1 cellular context compared by ENCODE assay signal in the genomic region with DNA sequence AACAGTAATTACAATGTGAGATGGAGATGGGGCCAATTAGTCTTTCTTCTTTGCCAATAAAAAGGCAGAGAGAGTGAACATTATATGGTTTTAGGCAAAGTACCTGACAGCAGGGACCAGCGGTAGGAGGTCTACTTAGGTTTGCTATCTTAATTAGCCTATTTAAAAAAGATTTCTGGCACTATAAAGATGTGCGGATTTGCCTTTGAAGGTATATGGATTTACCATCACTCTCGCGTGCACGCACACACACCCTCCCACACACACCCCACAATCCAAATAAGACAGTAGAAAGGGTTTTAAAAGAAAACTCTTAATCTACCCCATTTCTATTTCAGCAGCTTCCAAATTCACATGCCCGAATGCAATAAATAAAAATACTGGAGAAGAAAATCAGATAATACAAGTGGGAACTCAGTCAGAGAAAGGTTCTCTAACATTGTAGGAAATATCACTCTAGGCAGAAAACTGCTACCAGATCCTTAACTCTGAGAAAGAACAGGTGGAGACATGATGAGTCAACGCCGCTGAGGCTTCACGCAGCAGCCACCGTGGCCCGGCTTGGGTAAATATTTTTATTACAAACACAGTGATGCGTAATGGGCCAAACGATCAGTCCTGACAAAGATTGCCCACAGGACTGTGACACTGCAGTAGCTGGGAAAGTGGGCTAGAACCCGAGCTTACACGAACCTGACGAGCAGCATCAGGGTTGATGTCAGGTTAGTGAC.
TF ChIP-seq lines count a peak whose summit lies in the region.

No MANE protein-coding gene starts in this region.

TF ChIP-seq in HEK293, 187 proteins besides CTCF, POLR2A, EP300 and RAD21 (continued from another document and continues in another):
- TF ChIP-seq, protein P1, sequence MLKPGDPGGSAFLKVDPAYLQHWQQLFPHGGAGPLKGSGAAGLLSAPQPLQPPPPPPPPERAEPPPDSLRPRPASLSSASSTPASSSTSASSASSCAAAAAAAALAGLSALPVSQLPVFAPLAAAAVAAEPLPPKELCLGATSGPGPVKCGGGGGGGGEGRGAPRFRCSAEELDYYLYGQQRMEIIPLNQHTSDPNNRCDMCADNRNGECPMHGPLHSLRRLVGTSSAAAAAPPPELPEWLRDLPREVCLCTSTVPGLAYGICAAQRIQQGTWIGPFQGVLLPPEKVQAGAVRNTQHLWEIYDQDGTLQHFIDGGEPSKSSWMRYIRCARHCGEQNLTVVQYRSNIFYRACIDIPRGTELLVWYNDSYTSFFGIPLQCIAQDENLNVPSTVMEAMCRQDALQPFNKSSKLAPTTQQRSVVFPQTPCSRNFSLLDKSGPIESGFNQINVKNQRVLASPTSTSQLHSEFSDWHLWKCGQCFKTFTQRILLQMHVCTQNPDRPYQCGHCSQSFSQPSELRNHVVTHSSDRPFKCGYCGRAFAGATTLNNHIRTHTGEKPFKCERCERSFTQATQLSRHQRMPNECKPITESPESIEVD (tag by site-specific recombination; IDR thresholded peaks at IDR 0.05), result peak; percentile 73; the same call in 1 of the 2 replicates
- TF ChIP-seq, protein P2, sequence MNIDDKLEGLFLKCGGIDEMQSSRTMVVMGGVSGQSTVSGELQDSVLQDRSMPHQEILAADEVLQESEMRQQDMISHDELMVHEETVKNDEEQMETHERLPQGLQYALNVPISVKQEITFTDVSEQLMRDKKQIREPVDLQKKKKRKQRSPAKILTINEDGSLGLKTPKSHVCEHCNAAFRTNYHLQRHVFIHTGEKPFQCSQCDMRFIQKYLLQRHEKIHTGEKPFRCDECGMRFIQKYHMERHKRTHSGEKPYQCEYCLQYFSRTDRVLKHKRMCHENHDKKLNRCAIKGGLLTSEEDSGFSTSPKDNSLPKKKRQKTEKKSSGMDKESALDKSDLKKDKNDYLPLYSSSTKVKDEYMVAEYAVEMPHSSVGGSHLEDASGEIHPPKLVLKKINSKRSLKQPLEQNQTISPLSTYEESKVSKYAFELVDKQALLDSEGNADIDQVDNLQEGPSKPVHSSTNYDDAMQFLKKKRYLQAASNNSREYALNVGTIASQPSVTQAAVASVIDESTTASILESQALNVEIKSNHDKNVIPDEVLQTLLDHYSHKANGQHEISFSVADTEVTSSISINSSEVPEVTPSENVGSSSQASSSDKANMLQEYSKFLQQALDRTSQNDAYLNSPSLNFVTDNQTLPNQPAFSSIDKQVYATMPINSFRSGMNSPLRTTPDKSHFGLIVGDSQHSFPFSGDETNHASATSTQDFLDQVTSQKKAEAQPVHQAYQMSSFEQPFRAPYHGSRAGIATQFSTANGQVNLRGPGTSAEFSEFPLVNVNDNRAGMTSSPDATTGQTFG (tag by site-specific recombination; IDR thresholded peaks at IDR 0.05; ENCODE audit: borderline replicate concordance), result no peak
- TF ChIP-seq ZNF169 (tag by site-specific recombination; IDR thresholded peaks at IDR 0.05), result no peak
- no peak for TF ChIP-seq HOXC10 (CRISPR knock-in tag; IDR thresholded peaks at IDR 0.05)
- TF ChIP-seq, protein P3, sequence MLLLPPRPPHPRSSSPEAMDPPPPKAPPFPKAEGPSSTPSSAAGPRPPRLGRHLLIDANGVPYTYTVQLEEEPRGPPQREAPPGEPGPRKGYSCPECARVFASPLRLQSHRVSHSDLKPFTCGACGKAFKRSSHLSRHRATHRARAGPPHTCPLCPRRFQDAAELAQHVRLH (tag by site-specific recombination; IDR thresholded peaks at IDR 0.05), result no peak
- peak; percentile 46; the same call in 1 of the 2 replicates for TF ChIP-seq ZNF24 (tag by site-specific recombination; IDR thresholded peaks at IDR 0.05)
- no peak for TF ChIP-seq SETDB1 (IDR thresholded peaks at IDR 0.05; ENCODE audit: insufficient read length, low read length)
- no peak for TF ChIP-seq ZNF48 (tag by site-specific recombination; IDR thresholded peaks at IDR 0.05)
- TF ChIP-seq ZNF354C (tag by site-specific recombination; IDR thresholded peaks at IDR 0.05; ENCODE audit: borderline replicate concordance, low read depth), result no peak
- TF ChIP-seq, protein P4, sequence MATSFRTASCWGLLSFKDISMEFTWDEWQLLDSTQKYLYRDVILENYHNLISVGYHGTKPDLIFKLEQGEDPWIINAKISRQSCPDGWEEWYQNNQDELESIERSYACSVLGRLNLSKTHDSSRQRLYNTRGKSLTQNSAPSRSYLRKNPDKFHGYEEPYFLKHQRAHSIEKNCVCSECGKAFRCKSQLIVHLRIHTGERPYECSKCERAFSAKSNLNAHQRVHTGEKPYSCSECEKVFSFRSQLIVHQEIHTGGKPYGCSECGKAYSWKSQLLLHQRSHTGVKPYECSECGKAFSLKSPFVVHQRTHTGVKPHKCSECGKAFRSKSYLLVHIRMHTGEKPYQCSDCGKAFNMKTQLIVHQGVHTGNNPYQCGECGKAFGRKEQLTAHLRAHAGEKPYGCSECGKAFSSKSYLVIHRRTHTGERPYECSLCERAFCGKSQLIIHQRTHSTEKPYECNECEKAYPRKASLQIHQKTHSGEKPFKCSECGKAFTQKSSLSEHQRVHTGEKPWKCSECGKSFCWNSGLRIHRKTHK (tag by site-specific recombination; IDR thresholded peaks at IDR 0.05), result no peak
- TF ChIP-seq ZNF394 (tag by site-specific recombination; IDR thresholded peaks at IDR 0.05; ENCODE audit: borderline replicate concordance), result peak; percentile 21; the same call in 1 of the 2 replicates
- TF ChIP-seq, protein P5, sequence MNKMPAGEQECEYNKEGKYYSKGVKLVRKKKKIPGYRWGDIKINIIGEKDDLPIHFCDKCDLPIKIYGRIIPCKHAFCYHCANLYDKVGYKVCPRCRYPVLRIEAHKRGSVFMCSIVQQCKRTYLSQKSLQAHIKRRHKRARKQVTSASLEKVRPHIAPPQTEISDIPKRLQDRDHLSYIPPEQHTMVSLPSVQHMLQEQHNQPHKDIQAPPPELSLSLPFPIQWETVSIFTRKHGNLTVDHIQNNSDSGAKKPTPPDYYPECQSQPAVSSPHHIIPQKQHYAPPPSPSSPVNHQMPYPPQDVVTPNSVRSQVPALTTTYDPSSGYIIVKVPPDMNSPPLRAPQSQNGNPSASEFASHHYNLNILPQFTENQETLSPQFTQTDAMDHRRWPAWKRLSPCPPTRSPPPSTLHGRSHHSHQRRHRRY (tag by site-specific recombination; IDR thresholded peaks at IDR 0.05), result no peak
- TF ChIP-seq ZNF561 (tag by site-specific recombination; IDR thresholded peaks at IDR 0.05; ENCODE audit: borderline replicate concordance), result no peak
- TF ChIP-seq, protein P6, sequence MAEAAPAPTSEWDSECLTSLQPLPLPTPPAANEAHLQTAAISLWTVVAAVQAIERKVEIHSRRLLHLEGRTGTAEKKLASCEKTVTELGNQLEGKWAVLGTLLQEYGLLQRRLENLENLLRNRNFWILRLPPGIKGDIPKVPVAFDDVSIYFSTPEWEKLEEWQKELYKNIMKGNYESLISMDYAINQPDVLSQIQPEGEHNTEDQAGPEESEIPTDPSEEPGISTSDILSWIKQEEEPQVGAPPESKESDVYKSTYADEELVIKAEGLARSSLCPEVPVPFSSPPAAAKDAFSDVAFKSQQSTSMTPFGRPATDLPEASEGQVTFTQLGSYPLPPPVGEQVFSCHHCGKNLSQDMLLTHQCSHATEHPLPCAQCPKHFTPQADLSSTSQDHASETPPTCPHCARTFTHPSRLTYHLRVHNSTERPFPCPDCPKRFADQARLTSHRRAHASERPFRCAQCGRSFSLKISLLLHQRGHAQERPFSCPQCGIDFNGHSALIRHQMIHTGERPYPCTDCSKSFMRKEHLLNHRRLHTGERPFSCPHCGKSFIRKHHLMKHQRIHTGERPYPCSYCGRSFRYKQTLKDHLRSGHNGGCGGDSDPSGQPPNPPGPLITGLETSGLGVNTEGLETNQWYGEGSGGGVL (tag by site-specific recombination; IDR thresholded peaks at IDR 0.05), result peak; percentile 23; the same call in 1 of the 2 replicates
- TF ChIP-seq, protein P7, sequence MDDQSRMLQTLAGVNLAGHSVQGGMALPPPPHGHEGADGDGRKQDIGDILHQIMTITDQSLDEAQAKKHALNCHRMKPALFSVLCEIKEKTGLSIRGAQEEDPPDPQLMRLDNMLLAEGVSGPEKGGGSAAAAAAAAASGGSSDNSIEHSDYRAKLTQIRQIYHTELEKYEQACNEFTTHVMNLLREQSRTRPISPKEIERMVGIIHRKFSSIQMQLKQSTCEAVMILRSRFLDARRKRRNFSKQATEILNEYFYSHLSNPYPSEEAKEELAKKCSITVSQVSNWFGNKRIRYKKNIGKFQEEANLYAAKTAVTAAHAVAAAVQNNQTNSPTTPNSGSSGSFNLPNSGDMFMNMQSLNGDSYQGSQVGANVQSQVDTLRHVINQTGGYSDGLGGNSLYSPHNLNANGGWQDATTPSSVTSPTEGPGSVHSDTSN (CRISPR knock-in tag; IDR thresholded peaks at IDR 0.05), result no peak
- no peak for TF ChIP-seq RBAK (tag by site-specific recombination; IDR thresholded peaks at IDR 0.05)
- no peak for TF ChIP-seq HOXD13 (CRISPR knock-in tag; IDR thresholded peaks at IDR 0.05; ENCODE audit: borderline replicate concordance)
- TF ChIP-seq, protein P8, sequence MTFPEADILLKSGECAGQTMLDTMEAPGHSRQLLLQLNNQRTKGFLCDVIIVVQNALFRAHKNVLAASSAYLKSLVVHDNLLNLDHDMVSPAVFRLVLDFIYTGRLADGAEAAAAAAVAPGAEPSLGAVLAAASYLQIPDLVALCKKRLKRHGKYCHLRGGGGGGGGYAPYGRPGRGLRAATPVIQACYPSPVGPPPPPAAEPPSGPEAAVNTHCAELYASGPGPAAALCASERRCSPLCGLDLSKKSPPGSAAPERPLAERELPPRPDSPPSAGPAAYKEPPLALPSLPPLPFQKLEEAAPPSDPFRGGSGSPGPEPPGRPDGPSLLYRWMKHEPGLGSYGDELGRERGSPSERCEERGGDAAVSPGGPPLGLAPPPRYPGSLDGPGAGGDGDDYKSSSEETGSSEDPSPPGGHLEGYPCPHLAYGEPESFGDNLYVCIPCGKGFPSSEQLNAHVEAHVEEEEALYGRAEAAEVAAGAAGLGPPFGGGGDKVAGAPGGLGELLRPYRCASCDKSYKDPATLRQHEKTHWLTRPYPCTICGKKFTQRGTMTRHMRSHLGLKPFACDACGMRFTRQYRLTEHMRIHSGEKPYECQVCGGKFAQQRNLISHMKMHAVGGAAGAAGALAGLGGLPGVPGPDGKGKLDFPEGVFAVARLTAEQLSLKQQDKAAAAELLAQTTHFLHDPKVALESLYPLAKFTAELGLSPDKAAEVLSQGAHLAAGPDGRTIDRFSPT (tag by site-specific recombination; IDR thresholded peaks at IDR 0.05), result peak; percentile 61
- no peak for TF ChIP-seq ZNF223 (tag by site-specific recombination; IDR thresholded peaks at IDR 0.05)
- TF ChIP-seq OVOL3 (tag by site-specific recombination; IDR thresholded peaks at IDR 0.05), result 0 out of 2 replicates have a peak, but pooled peaks have one; percentile 24
- TF ChIP-seq, protein P9, sequence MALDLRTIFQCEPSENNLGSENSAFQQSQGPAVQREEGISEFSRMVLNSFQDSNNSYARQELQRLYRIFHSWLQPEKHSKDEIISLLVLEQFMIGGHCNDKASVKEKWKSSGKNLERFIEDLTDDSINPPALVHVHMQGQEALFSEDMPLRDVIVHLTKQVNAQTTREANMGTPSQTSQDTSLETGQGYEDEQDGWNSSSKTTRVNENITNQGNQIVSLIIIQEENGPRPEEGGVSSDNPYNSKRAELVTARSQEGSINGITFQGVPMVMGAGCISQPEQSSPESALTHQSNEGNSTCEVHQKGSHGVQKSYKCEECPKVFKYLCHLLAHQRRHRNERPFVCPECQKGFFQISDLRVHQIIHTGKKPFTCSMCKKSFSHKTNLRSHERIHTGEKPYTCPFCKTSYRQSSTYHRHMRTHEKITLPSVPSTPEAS (tag by site-specific recombination; IDR thresholded peaks at IDR 0.05), result 0 out of 2 replicates have a peak, but pooled peaks have one; percentile 17
- peak; percentile 90 for TF ChIP-seq SCRT2 (tag by site-specific recombination; IDR thresholded peaks at IDR 0.05)
- TF ChIP-seq ZNF132 (tag by site-specific recombination; IDR thresholded peaks at IDR 0.05; ENCODE audit: borderline replicate concordance), result no peak
- TF ChIP-seq ZNF473 (tag by site-specific recombination; IDR thresholded peaks at IDR 0.05), result no peak
- TF ChIP-seq MZF1 (tag by site-specific recombination; IDR thresholded peaks at IDR 0.05; ENCODE audit: borderline replicate concordance), result no peak
- no peak for TF ChIP-seq MYNN (tag by site-specific recombination; IDR thresholded peaks at IDR 0.05; ENCODE audit: borderline replicate concordance)
- peak; percentile 56 for TF ChIP-seq ZNF600 (tag by site-specific recombination; IDR thresholded peaks at IDR 0.05)
- 0 out of 2 replicates have a peak, but pooled peaks have one; percentile 20 for TF ChIP-seq ZBTB21 (tag by site-specific recombination; IDR thresholded peaks at IDR 0.05)
- TF ChIP-seq, protein P10, sequence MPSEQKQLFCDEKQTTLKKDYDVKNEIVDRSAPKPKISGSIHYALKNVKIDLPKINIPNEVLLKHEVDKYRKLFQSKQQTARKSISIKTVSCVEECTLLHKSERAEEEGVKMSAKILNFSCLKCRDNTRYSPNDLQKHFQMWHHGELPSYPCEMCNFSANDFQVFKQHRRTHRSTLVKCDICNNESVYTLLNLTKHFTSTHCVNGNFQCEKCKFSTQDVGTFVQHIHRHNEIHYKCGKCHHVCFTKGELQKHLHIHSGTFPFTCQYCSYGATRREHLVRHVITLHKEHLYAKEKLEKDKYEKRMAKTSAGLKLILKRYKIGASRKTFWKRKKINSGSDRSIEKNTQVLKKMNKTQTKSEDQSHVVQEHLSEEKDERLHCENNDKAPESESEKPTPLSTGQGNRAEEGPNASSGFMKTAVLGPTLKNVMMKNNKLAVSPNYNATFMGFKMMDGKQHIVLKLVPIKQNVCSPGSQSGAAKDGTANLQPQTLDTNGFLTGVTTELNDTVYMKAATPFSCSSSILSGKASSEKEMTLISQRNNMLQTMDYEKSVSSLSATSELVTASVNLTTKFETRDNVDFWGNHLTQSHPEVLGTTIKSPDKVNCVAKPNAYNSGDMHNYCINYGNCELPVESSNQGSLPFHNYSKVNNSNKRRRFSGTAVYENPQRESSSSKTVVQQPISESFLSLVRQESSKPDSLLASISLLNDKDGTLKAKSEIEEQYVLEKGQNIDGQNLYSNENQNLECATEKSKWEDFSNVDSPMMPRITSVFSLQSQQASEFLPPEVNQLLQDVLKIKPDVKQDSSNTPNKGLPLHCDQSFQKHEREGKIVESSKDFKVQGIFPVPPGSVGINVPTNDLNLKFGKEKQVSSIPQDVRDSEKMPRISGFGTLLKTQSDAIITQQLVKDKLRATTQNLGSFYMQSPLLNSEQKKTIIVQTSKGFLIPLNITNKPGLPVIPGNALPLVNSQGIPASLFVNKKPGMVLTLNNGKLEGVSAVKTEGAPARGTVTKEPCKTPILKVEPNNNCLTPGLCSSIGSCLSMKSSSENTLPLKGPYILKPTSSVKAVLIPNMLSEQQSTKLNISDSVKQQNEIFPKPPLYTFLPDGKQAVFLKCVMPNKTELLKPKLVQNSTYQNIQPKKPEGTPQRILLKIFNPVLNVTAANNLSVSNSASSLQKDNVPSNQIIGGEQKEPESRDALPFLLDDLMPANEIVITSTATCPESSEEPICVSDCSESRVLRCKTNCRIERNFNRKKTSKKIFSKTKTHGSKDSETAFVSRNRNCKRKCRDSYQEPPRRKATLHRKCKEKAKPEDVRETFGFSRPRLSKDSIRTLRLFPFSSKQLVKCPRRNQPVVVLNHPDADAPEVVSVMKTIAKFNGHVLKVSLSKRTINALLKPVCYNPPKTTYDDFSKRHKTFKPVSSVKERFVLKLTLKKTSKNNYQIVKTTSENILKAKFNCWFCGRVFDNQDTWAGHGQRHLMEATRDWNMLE (tag by site-specific recombination; conservative IDR thresholded peaks at IDR 0.05; ENCODE audit: low read depth), result no peak
- peak; percentile 15; the same call in 1 of the 2 replicates for TF ChIP-seq KLF9 (tag by site-specific recombination; IDR thresholded peaks at IDR 0.05; ENCODE audit: low read depth)
- TF ChIP-seq, protein P11, sequence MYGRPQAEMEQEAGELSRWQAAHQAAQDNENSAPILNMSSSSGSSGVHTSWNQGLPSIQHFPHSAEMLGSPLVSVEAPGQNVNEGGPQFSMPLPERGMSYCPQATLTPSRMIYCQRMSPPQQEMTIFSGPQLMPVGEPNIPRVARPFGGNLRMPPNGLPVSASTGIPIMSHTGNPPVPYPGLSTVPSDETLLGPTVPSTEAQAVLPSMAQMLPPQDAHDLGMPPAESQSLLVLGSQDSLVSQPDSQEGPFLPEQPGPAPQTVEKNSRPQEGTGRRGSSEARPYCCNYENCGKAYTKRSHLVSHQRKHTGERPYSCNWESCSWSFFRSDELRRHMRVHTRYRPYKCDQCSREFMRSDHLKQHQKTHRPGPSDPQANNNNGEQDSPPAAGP (tag by site-specific recombination; IDR thresholded peaks at IDR 0.05), result no peak; the same call in 1 of the 2 replicates
